In genomic region chr7:157508477-157508881, GRCh38 we compare ENCODE assay signal across 16 cellular contexts.
"Had no signal": no experiment of that assay in that cellular context is flagged by ENCODE, and none has a peak within 500 bp of the region (broad histone marks: within the 10 kb centered on the region; RNA-seq: fewer than 3 reads in every experiment).

No MANE protein-coding gene starts in this region.

- H3K36me3 ChIP-seq: adrenal gland, thoracic aorta, uterus had no signal

- H3K4me3 Mint-ChIP-seq: dendritic cell treated with granulocyte-macrophage colony-stimulating factor and Interleukin-4, amounts not matched to agents 40 ng/mL and 50 ng/mL, for 4 days; effector memory CD8-positive, alpha-beta T cell; naive B cell; stimulated activated naive CD8-positive, alpha-beta T cell treated with anti-CD3 and anti-CD28 coated beads, Interleukin-15, Interleukin-2, amounts not matched to agents 100 ng/mL and 50 ng/mL, for 24 hours had no signal

- H3K27me3 ChIP-seq: adrenal gland, uterus had no signal

- H3K4me1 ChIP-seq: adrenal gland, psoas muscle, uterus had no signal

- DNase-seq: activated CD4-positive, alpha-beta T cell treated with anti-CD3 and anti-CD28 coated beads, Interleukin-2, amount 50 U/mL, for 48 hours; activated CD4-positive, CD25-positive, alpha-beta regulatory T cell treated with anti-CD3 and anti-CD28 coated beads, Interleukin-2, amount 50 U/mL, for 72 hours; activated naive CD4-positive, alpha-beta T cell treated with anti-CD3 and anti-CD28 coated beads, Interleukin-2, amount 50 U/mL, for 16 hours; adrenal gland; central memory CD4-positive, alpha-beta T cell; effector memory CD8-positive, alpha-beta T cell; hippocampal formation; naive B cell; nucleus accumbens; stimulated activated CD4-positive, alpha-beta T cell treated with anti-CD3 and anti-CD28 coated beads, Interleukin-4, amount 100 ng/mL, for 1 hour; stimulated activated CD8-positive, alpha-beta memory T cell treated with anti-CD3 and anti-CD28 coated beads, Interleukin-4, amount 100 ng/mL, for 48 hours; uterus had no signal

- H3K27ac ChIP-seq: adrenal gland, psoas muscle, thoracic aorta, uterus had no signal

- H3K4me1 Mint-ChIP-seq: naive B cell had no signal

- H3K4me3 ChIP-seq: adrenal gland, psoas muscle, thoracic aorta, uterus had no signal

- H3K27ac Mint-ChIP-seq: dendritic cell treated with granulocyte-macrophage colony-stimulating factor and Interleukin-4, amounts not matched to agents 40 ng/mL and 50 ng/mL, for 4 days; stimulated activated naive CD8-positive, alpha-beta T cell treated with anti-CD3 and anti-CD28 coated beads, Interleukin-15, Interleukin-2, amounts not matched to agents 100 ng/mL and 50 ng/mL, for 24 hours had no signal

- H3K9me3 Mint-ChIP-seq: effector memory CD8-positive, alpha-beta T cell had no signal

- H3K9me3 ChIP-seq: adrenal gland, psoas muscle, thoracic aorta, uterus had no signal

- ATAC-seq: effector memory CD8-positive, alpha-beta T cell; psoas muscle had no signal
